ENCODE assay signal across 26 cellular contexts in the genomic region with DNA sequence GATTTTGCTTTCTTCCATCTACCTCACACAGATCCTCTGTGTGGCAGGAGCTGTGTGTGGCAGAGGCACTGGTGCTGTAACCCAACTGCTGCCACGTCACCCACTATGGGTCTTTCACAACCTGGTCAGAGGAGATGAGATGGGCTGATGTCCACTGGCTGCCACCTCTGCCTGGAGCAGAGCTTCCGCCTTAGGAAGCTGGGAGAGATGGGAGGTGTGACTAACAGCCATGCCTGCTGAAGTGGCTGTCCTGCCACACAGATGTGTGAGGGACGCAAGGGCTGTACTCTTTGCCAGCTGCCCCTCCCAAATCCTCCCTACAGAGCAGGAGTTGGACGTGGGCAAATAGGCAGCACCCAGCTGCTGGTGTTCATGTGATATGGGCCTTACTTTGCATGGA.
"Had no signal": no experiment of that assay in that cellular context is flagged by ENCODE, and none has a peak within 500 bp of the region (broad histone marks: within the 10 kb centered on the region; RNA-seq: fewer than 3 reads in every experiment).

No MANE protein-coding gene starts in this region.

- DNase-seq: activated CD4-positive, alpha-beta T cell treated with anti-CD3 and anti-CD28 coated beads for 48 hours; activated CD4-positive, alpha-beta T cell treated with anti-CD3 and anti-CD28 coated beads, Interleukin-2, amount 50 U/mL, for 4 hours; activated CD4-positive, CD25-positive, alpha-beta regulatory T cell treated with anti-CD3 and anti-CD28 coated beads, Interleukin-2, amount 50 U/mL, for 72 hours; activated CD8-positive, alpha-beta memory T cell treated with anti-CD3 and anti-CD28 coated beads, Interleukin-2, amount 50 U/mL, for 48 hours; activated CD8-positive, alpha-beta T cell treated with anti-CD3 and anti-CD28 coated beads, Interleukin-2, amount 10 ng/mL, durations not matched to agents 7 days and 5 days; activated naive CD4-positive, alpha-beta T cell treated with anti-CD3 and anti-CD28 coated beads, Interleukin-2, amount 50 U/mL, for 16 hours; activated naive CD8-positive, alpha-beta T cell treated with anti-CD3 and anti-CD28 coated beads, Interleukin-2, amount 10 ng/mL, durations not matched to agents 7 days and 5 days; activated T-cell treated with anti-CD3 and anti-CD28 coated beads, Interleukin-2, amount 50 U/mL, for 1 hour; adrenal gland; anterior cingulate cortex; caudate nucleus; NCI-H1092; NCI-H1417; NCI-H1694; NCI-H2029; NCI-H2107; NCI-H2171 treated with DMSO at 0.1 percent for 48 hours; NCI-H226; NCI-H526; NCI-H82; RPMI8226; SHP77; SW 1271 had no signal

- H3K27ac ChIP-seq: adrenal gland, SJSA1 had no signal

- H3K27me3 Mint-ChIP-seq: activated naive CD8-positive, alpha-beta T cell treated with anti-CD3 and anti-CD28 coated beads, Interleukin-2, amount 10 ng/mL, durations not matched to agents 7 days and 5 days had no signal

- H3K27ac Mint-ChIP-seq: activated CD8-positive, alpha-beta T cell treated with anti-CD3 and anti-CD28 coated beads, Interleukin-2, amount 10 ng/mL, durations not matched to agents 7 days and 5 days; activated naive CD8-positive, alpha-beta T cell treated with anti-CD3 and anti-CD28 coated beads, Interleukin-2, amount 10 ng/mL, durations not matched to agents 7 days and 5 days; WTC11 had no signal

- H3K27me3 ChIP-seq: adrenal gland, SJSA1 had no signal

- H3K4me3 Mint-ChIP-seq: activated CD8-positive, alpha-beta T cell treated with anti-CD3 and anti-CD28 coated beads, Interleukin-2, amount 10 ng/mL, durations not matched to agents 7 days and 5 days; activated naive CD8-positive, alpha-beta T cell treated with anti-CD3 and anti-CD28 coated beads, Interleukin-2, amount 10 ng/mL, durations not matched to agents 7 days and 5 days; WTC11 had no signal

- H3K36me3 Mint-ChIP-seq: activated naive CD8-positive, alpha-beta T cell treated with anti-CD3 and anti-CD28 coated beads, Interleukin-2, amount 10 ng/mL, durations not matched to agents 7 days and 5 days had no signal

- H3K4me1 ChIP-seq: adrenal gland, SJSA1 had no signal

- H3K4me1 Mint-ChIP-seq: activated naive CD8-positive, alpha-beta T cell treated with anti-CD3 and anti-CD28 coated beads, Interleukin-2, amount 10 ng/mL, durations not matched to agents 7 days and 5 days; WTC11 had no signal

- ATAC-seq: activated CD8-positive, alpha-beta T cell treated with anti-CD3 and anti-CD28 coated beads, Interleukin-2, amount 10 ng/mL, durations not matched to agents 7 days and 5 days; SK-N-SH treated with all-trans-retinoic acid at 6 μM for 48 hours; WTC11 had no signal

- H3K9me3 ChIP-seq: adrenal gland, SJSA1 had no signal
